ENCODE assay signal across 8 cellular contexts in genomic region chr1:165075725-165076370, GRCh38.
DNase-seq lines count a peak whose midpoint lies in the region; ATAC-seq and TF ChIP-seq lines count a peak whose summit lies in the region.

No MANE protein-coding gene starts in this region.

- CTCF ChIA-PET in AG04449 (lab: Yijun Ruan, JAX), result interaction anchor here (1.1 to 1.4 kb wide), 2 partner anchors 1514 to 1700 kb away, joined by 3 to 4 read pairs; no protein-coding TSS in a partner anchor

- DNase-seq in AG04449 (ENCODE audit: low read depth, low spot score) (no peak), NCI-H2196 treated with DMSO at 0.1 percent for 48 hours (lab: John Stamatoyannopoulos, UW; ENCODE audit: unreplicated experiment) (peak; percentile 10), T47D (ENCODE audit: low read depth in 1 of 2, low spot score in 1 of 2) (peak; percentile 17 to 70), medulla oblongata (ENCODE audit: extremely low spot score) (peak; percentile 20), MG63 (no peak), midbrain (lab: John Stamatoyannopoulos, UW) (no peak), cerebellum (ENCODE audit: low spot score) (no peak)

- in situ Hi-C loops in T47D (cut with HindIII; ENCODE audit: low pct_unique_long_range_greater_than_20kb, low sequenced_read_pairs), result no loop called here

- peak; percentile 62 for ATAC-seq in GM19463 (IDR thresholded peaks at IDR 0.05; ENCODE audit: unreplicated experiment)

- H3K9me3 ChIP-seq in MG63, result no peaks in the 10 kb centered on the region

- POLR2A ChIA-PET in AG04449 (lab: Yijun Ruan, JAX), result no interaction called here

- peak; percentile 61 for TF ChIP-seq CTCF in AG04449 (IDR thresholded peaks at IDR 0.05; ENCODE audit: insufficient read depth, low read length, missing control alignments)

- H3K4me3 ChIP-seq in AG04449 (ENCODE audit: low read depth, low read length), result no peak overlapping the region
- no peak overlapping the region for H3K4me3 ChIP-seq in MG63

- H3K36me3 ChIP-seq in MG63, result no peaks in the 10 kb centered on the region

- no peaks in the 10 kb centered on the region for H3K27me3 ChIP-seq in MG63

Comparison
In these comparisons a context has a peak if more than half of its experiments do, and no peak if none do; other contexts are left out.
1. DNase-seq: peak in NCI-H2196 treated with DMSO at 0.1 percent for 48 hours (single experiment), T47D (2 of 2) and medulla oblongata (single experiment); none in AG04449 (single experiment), MG63 (single experiment), midbrain (single experiment) and cerebellum (single experiment).